ENCODE assay signal across 1 cellular context in the genomic region with DNA sequence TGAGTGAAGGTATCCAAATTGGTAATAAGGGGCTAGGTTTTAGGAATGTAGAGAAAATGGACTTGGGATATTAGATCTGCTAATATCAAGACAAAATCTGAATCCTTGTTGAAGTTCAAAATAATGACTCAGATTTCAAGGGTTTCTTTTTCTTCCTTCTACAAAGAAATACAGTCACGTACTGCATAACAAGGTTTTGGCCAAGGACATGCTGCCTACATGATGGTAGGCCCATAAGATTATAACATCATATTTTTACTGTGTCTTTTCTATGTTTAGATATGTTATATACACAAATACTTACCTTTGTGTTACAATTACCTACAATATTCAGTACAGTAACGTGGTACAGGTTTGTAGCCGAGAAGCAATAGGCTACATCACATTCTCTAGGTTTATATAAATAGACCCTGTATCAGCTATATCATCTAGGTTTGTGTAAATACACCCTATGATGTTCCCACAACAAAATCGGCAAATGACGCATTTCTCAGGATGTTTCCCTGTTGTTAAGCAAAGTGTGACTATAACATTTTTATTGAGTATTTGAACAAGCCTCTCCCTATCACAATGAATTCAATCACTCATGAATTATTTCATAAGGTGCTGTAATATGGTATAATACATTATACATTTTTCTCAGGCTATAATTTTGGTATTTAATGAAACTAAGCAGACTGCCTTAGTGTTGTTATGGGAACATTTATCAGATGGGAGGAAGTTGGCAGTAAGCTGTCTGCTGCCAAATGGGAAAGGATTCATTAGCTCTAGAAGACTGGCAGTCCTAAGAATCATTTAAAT.
TF ChIP-seq lines count a peak whose summit lies in the region.

No MANE protein-coding gene starts in this region.

TF ChIP-seq in HCT116, 20 proteins besides CTCF, POLR2A, EP300 and RAD21 (continued from another document):
- TF ChIP-seq ZNF274 (IDR thresholded peaks at IDR 0.05; ENCODE audit: low read depth, low read length) = no peak
- TF ChIP-seq, protein P1, sequence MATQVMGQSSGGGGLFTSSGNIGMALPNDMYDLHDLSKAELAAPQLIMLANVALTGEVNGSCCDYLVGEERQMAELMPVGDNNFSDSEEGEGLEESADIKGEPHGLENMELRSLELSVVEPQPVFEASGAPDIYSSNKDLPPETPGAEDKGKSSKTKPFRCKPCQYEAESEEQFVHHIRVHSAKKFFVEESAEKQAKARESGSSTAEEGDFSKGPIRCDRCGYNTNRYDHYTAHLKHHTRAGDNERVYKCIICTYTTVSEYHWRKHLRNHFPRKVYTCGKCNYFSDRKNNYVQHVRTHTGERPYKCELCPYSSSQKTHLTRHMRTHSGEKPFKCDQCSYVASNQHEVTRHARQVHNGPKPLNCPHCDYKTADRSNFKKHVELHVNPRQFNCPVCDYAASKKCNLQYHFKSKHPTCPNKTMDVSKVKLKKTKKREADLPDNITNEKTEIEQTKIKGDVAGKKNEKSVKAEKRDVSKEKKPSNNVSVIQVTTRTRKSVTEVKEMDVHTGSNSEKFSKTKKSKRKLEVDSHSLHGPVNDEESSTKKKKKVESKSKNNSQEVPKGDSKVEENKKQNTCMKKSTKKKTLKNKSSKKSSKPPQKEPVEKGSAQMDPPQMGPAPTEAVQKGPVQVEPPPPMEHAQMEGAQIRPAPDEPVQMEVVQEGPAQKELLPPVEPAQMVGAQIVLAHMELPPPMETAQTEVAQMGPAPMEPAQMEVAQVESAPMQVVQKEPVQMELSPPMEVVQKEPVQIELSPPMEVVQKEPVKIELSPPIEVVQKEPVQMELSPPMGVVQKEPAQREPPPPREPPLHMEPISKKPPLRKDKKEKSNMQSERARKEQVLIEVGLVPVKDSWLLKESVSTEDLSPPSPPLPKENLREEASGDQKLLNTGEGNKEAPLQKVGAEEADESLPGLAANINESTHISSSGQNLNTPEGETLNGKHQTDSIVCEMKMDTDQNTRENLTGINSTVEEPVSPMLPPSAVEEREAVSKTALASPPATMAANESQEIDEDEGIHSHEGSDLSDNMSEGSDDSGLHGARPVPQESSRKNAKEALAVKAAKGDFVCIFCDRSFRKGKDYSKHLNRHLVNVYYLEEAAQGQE (IDR thresholded peaks at IDR 0.05; ENCODE audit: low read depth) = no peak
TF ChIP-seq in HCT116: peak in this region for 6.
